ENCODE assay signal across 2 cellular contexts in the genomic region with DNA sequence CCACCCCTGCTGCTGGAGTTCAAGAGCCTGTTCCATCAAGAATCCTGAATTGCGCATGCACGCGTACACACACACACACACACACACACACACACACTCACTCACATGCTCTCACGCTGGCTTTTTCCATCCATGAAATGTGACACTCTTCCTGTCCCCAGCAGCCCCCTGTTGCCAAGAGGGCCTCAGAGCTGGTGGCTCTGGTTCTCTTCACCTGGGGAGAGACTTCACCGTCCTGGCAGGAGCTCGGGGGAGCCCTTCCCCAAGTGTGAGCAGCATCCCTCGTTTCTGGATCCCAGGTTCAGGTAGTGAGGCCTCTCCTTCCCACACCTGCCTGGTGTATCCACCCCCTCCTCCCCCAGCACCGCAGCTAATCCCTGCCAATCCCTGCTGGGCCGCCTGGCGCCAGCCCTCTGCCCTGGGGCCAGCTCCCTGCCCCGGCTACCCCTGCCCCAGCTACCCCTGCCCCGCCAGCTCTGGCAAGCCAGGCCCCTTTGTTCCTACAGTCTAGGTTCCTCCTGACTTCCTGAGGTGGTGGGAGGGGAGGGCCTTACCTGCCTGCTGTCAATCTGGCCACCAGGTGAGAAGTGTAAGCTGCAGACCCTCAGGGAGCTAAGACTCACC.
TF ChIP-seq lines count a peak whose summit lies in the region.

No MANE protein-coding gene starts in this region.

TF ChIP-seq in HCT116, 20 proteins besides CTCF, POLR2A, EP300 and RAD21 (continued from another document):
- TF ChIP-seq ZBTB33 (IDR thresholded peaks at IDR 0.05; ENCODE audit: extremely low read depth, insufficient replicate concordance, low read length), result no peak
- no peak for TF ChIP-seq ZFX (IDR thresholded peaks at IDR 0.05)
- TF ChIP-seq, protein P1, sequence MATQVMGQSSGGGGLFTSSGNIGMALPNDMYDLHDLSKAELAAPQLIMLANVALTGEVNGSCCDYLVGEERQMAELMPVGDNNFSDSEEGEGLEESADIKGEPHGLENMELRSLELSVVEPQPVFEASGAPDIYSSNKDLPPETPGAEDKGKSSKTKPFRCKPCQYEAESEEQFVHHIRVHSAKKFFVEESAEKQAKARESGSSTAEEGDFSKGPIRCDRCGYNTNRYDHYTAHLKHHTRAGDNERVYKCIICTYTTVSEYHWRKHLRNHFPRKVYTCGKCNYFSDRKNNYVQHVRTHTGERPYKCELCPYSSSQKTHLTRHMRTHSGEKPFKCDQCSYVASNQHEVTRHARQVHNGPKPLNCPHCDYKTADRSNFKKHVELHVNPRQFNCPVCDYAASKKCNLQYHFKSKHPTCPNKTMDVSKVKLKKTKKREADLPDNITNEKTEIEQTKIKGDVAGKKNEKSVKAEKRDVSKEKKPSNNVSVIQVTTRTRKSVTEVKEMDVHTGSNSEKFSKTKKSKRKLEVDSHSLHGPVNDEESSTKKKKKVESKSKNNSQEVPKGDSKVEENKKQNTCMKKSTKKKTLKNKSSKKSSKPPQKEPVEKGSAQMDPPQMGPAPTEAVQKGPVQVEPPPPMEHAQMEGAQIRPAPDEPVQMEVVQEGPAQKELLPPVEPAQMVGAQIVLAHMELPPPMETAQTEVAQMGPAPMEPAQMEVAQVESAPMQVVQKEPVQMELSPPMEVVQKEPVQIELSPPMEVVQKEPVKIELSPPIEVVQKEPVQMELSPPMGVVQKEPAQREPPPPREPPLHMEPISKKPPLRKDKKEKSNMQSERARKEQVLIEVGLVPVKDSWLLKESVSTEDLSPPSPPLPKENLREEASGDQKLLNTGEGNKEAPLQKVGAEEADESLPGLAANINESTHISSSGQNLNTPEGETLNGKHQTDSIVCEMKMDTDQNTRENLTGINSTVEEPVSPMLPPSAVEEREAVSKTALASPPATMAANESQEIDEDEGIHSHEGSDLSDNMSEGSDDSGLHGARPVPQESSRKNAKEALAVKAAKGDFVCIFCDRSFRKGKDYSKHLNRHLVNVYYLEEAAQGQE (IDR thresholded peaks at IDR 0.05; ENCODE audit: low read depth), result no peak
- TF ChIP-seq POLR2AphosphoS5 (IDR thresholded peaks at IDR 0.05; ENCODE audit: low read depth, low read length), result no peak
- TF ChIP-seq MAX (IDR thresholded peaks at IDR 0.05), result no peak
- TF ChIP-seq CBX3 (IDR thresholded peaks at IDR 0.05; ENCODE audit: low read depth), result no peak
- no peak for TF ChIP-seq EGR1 (IDR thresholded peaks at IDR 0.05; ENCODE audit: low read depth)
- no peak for TF ChIP-seq SRF (IDR thresholded peaks at IDR 0.05; ENCODE audit: low read depth)

TF ChIP-seq in SK-N-SH treated with all-trans-retinoic acid at 6 μM for 48 hours, 23 proteins besides CTCF, POLR2A, EP300 and RAD21 (continued from another document):
- TF ChIP-seq, protein P2, sequence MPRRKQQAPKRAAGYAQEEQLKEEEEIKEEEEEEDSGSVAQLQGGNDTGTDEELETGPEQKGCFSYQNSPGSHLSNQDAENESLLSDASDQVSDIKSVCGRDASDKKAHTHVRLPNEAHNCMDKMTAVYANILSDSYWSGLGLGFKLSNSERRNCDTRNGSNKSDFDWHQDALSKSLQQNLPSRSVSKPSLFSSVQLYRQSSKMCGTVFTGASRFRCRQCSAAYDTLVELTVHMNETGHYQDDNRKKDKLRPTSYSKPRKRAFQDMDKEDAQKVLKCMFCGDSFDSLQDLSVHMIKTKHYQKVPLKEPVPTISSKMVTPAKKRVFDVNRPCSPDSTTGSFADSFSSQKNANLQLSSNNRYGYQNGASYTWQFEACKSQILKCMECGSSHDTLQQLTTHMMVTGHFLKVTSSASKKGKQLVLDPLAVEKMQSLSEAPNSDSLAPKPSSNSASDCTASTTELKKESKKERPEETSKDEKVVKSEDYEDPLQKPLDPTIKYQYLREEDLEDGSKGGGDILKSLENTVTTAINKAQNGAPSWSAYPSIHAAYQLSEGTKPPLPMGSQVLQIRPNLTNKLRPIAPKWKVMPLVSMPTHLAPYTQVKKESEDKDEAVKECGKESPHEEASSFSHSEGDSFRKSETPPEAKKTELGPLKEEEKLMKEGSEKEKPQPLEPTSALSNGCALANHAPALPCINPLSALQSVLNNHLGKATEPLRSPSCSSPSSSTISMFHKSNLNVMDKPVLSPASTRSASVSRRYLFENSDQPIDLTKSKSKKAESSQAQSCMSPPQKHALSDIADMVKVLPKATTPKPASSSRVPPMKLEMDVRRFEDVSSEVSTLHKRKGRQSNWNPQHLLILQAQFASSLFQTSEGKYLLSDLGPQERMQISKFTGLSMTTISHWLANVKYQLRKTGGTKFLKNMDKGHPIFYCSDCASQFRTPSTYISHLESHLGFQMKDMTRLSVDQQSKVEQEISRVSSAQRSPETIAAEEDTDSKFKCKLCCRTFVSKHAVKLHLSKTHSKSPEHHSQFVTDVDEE (CRISPR knock-in tag; IDR thresholded peaks at IDR 0.05), result no peak
- TF ChIP-seq OSR1 (CRISPR knock-in tag; IDR thresholded peaks at IDR 0.05) (no peak), TOX (CRISPR knock-in tag; IDR thresholded peaks at IDR 0.05; ENCODE audit: borderline replicate concordance) (no peak)
- TF ChIP-seq, protein P3, sequence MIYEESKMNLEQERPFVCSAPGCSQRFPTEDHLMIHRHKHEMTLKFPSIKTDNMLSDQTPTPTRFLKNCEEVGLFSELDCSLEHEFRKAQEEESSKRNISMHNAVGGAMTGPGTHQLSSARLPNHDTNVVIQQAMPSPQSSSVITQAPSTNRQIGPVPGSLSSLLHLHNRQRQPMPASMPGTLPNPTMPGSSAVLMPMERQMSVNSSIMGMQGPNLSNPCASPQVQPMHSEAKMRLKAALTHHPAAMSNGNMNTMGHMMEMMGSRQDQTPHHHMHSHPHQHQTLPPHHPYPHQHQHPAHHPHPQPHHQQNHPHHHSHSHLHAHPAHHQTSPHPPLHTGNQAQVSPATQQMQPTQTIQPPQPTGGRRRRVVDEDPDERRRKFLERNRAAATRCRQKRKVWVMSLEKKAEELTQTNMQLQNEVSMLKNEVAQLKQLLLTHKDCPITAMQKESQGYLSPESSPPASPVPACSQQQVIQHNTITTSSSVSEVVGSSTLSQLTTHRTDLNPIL (CRISPR knock-in tag; IDR thresholded peaks at IDR 0.05; ENCODE audit: low read depth), result no peak
